In the genomic region with DNA sequence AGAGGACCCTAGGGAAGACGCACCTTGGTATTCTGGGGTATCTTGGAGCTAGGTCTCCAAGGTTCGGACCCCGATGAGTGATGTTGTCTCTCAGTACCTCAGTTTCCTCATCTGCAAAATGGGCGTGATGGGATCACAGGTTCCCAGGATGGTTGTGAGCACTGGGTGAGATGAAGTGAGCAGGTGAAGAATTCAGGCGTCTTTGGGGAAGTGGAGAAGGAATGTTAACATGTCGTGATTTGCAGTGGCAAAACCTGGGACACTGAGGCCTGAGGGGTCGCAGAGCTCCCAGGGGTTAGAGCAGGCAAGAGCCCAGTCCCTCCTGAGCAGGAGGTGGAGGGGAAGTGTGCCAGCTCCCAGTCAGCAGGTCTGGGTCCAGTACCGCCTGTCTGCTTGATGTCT, we compare ENCODE assay signal across 1 cellular context.
TF ChIP-seq lines count a peak whose summit lies in the region.

No MANE protein-coding gene starts in this region.

TF ChIP-seq in WTC11, 78 proteins besides CTCF, POLR2A, EP300 and RAD21 (continued from another document):
- TF ChIP-seq AFF4 (CRISPR knock-in tag; IDR thresholded peaks at IDR 0.05; ENCODE audit: borderline replicate concordance): no peak
- no peak for TF ChIP-seq NFE2L1 (CRISPR knock-in tag; IDR thresholded peaks at IDR 0.05)
- TF ChIP-seq ZNF263 (CRISPR knock-in tag; IDR thresholded peaks at IDR 0.05; ENCODE audit: low read depth): no peak
- no peak for TF ChIP-seq MAX (CRISPR knock-in tag; IDR thresholded peaks at IDR 0.05)
- TF ChIP-seq STAT6 (CRISPR knock-in tag; conservative IDR thresholded peaks at IDR 0.05; ENCODE audit: low read depth): no peak
